Comparison of ENCODE assay signal across 10 cellular contexts in genomic region chr3:2765002-2765579, GRCh38.
A peak's percentile ranks its signal among the peaks of the same experiment; 100 is the strongest.
DNase-seq lines count a peak whose midpoint lies in the region; ATAC-seq and TF ChIP-seq lines count a peak whose summit lies in the region.
"Had no signal": no experiment of that assay in that cellular context is flagged by ENCODE, and none has a peak within 500 bp of the region (broad histone marks: within the 10 kb centered on the region; RNA-seq: fewer than 3 reads in every experiment).

No MANE protein-coding gene starts in this region.

- TF ChIP-seq POLR2A in spleen (IDR thresholded peaks at IDR 0.05) = no peak

- 24 to 30% (median 25%) methylated on average over 9 of the region's 9 CpGs for WGBS in spleen, 5 donors

- DNase-seq in activated CD4-positive, alpha-beta T cell treated with anti-CD3 and anti-CD28 coated beads, Interleukin-2, amount 10 ng/mL, durations not matched to agents 24 days and 14 days = peak; percentile 63
- no peak for DNase-seq in activated CD4-positive, alpha-beta T cell treated with anti-CD3 and anti-CD28 coated beads for 1 hour
- DNase-seq in RKO (ENCODE audit: low spot score) (peak; percentile 8), progenitor cell of endocrine pancreas (ENCODE audit: low spot score, unreplicated experiment) (no peak), spleen (no peak), sciatic nerve (ENCODE audit: low spot score) (no peak)
- no peak for DNase-seq in activated CD8-positive, alpha-beta memory T cell treated with anti-CD3 and anti-CD28 coated beads, Interleukin-2, amount 50 U/mL, for 48 hours

- no peaks in the 10 kb centered on the region for H3K27me3 ChIP-seq in spleen (replicated peaks in 1 of 7)
- H3K27me3 ChIP-seq: BLaER1 treated with 17β-estradiol and CSF1 and Interleukin-3, amounts not matched to agents 10 nM and 100 nM had no signal

- H3K36me3 Mint-ChIP-seq in activated CD4-positive, alpha-beta T cell treated with anti-CD3 and anti-CD28 coated beads, Interleukin-2, amount 10 ng/mL, durations not matched to agents 24 days and 14 days (ENCODE audit: low read depth) = no peaks in the 10 kb centered on the region
- H3K36me3 Mint-ChIP-seq in progenitor cell of endocrine pancreas (ENCODE audit: insufficient read depth) = no peaks in the 10 kb centered on the region

- no peaks in the 10 kb centered on the region for H3K9me3 Mint-ChIP-seq in activated CD4-positive, alpha-beta T cell treated with anti-CD3 and anti-CD28 coated beads, Interleukin-2, amount 10 ng/mL, durations not matched to agents 24 days and 14 days
- H3K9me3 Mint-ChIP-seq in progenitor cell of endocrine pancreas (ENCODE audit: low read depth) = peaks cover 6% of the 10 kb centered on the region

- H3K4me1 ChIP-seq in spleen = no peaks in the 10 kb centered on the region
- H3K4me1 ChIP-seq: BLaER1 treated with 17β-estradiol and CSF1 and Interleukin-3, amounts not matched to agents 10 nM and 100 nM had no signal

- no peak overlapping the region for H3K27ac ChIP-seq in spleen
- H3K27ac ChIP-seq: BLaER1 treated with 17β-estradiol and CSF1 and Interleukin-3, amounts not matched to agents 10 nM and 100 nM; epithelial cell of prostate had no signal

- ATAC-seq in HG03457 (IDR thresholded peaks at IDR 0.05; ENCODE audit: unreplicated experiment) (peak; percentile 94), sciatic nerve (no peak)

- H3K9me3 ChIP-seq in spleen = no peaks in the 10 kb centered on the region
- H3K9me3 ChIP-seq: BLaER1 treated with 17β-estradiol and CSF1 and Interleukin-3, amounts not matched to agents 10 nM and 100 nM had no signal

- no peak overlapping the region for H3K4me3 Mint-ChIP-seq in activated CD4-positive, alpha-beta T cell treated with anti-CD3 and anti-CD28 coated beads, Interleukin-2, amount 10 ng/mL, durations not matched to agents 24 days and 14 days
- no peak overlapping the region for H3K4me3 Mint-ChIP-seq in progenitor cell of endocrine pancreas (ENCODE audit: low read depth)

- intact Hi-C loops in activated CD4-positive, alpha-beta T cell treated with anti-CD3 and anti-CD28 coated beads, Interleukin-2, amount 10 ng/mL, durations not matched to agents 24 days and 14 days (cut with micrococcal nuclease) = no loop called here
- intact Hi-C loops in spleen (cut with DNase I; ENCODE audit: low total_unique reads) (no loop called here), sciatic nerve (cut with DNase I) (no loop called here)

- no peaks in the 10 kb centered on the region for H3K27me3 Mint-ChIP-seq in activated CD4-positive, alpha-beta T cell treated with anti-CD3 and anti-CD28 coated beads, Interleukin-2, amount 10 ng/mL, durations not matched to agents 24 days and 14 days
- peaks cover 3% of the 10 kb centered on the region for H3K27me3 Mint-ChIP-seq in progenitor cell of endocrine pancreas

- H3K4me3 ChIP-seq in spleen = no peak overlapping the region
- H3K4me3 ChIP-seq: BLaER1 treated with 17β-estradiol and CSF1 and Interleukin-3, amounts not matched to agents 10 nM and 100 nM had no signal

- H3K36me3 ChIP-seq in spleen = no peaks in the 10 kb centered on the region
- H3K36me3 ChIP-seq: BLaER1 treated with 17β-estradiol and CSF1 and Interleukin-3, amounts not matched to agents 10 nM and 100 nM had no signal

- peak; percentile 42 for TF ChIP-seq CTCF in progenitor cell of endocrine pancreas (IDR thresholded peaks at IDR 0.05; ENCODE audit: unreplicated experiment)
- TF ChIP-seq CTCF in spleen (IDR thresholded peaks at IDR 0.05 in 8 of 11, conservative IDR thresholded peaks at IDR 0.05 in 3 of 11) = peak in 1 of 11 experiments; percentile 16

- no peaks in the 10 kb centered on the region for H3K4me1 Mint-ChIP-seq in activated CD4-positive, alpha-beta T cell treated with anti-CD3 and anti-CD28 coated beads, Interleukin-2, amount 10 ng/mL, durations not matched to agents 24 days and 14 days
- peaks cover 12% of the 10 kb centered on the region for H3K4me1 Mint-ChIP-seq in progenitor cell of endocrine pancreas (ENCODE audit: low read depth)

- no peak overlapping the region for H3K27ac Mint-ChIP-seq in activated CD4-positive, alpha-beta T cell treated with anti-CD3 and anti-CD28 coated beads, Interleukin-2, amount 10 ng/mL, durations not matched to agents 24 days and 14 days
- no peak overlapping the region for H3K27ac Mint-ChIP-seq in progenitor cell of endocrine pancreas

Comparison
In these comparisons a context has a peak if more than half of its experiments do, and no peak if none do; other contexts are left out.
1. DNase-seq: peak in activated CD4-positive, alpha-beta T cell treated with anti-CD3 and anti-CD28 coated beads, Interleukin-2, amount 10 ng/mL, durations not matched to agents 24 days and 14 days (single experiment) and RKO (single experiment); none in activated CD4-positive, alpha-beta T cell treated with anti-CD3 and anti-CD28 coated beads for 1 hour (single experiment), progenitor cell of endocrine pancreas (single experiment), activated CD8-positive, alpha-beta memory T cell treated with anti-CD3 and anti-CD28 coated beads, Interleukin-2, amount 50 U/mL, for 48 hours (single experiment), spleen (single experiment) and sciatic nerve (single experiment).